9 cellular contexts compared by ENCODE assay signal in genomic region chr10:90947025-90947960, GRCh38. TPM values are rescaled to one million over a fixed set of nuclear protein-coding genes. Genes with fewer than 3 reads are reported as not detected.
A peak's percentile ranks its signal among the peaks of the same experiment; 100 is the strongest.
DNase-seq lines count a peak whose midpoint lies in the region; ATAC-seq and TF ChIP-seq lines count a peak whose summit lies in the region.
"Had no signal": no experiment of that assay in that cellular context is flagged by ENCODE, and none has a peak within 500 bp of the region (broad histone marks: within the 10 kb centered on the region; RNA-seq: fewer than 3 reads in every experiment).

No MANE protein-coding gene starts in this region.

- no peaks in the 10 kb centered on the region for H3K27me3 ChIP-seq in Loucy (ENCODE audit: insufficient read depth, low read length, poor library complexity, severe bottlenecking)
- no peaks in the 10 kb centered on the region for H3K27me3 ChIP-seq in H7 (ENCODE audit: control insufficient read depth, insufficient read depth, low read length)

- H3K4me2 ChIP-seq in Loucy (ENCODE audit: low read depth, low read length, poor library complexity, severe bottlenecking): peak overlapping the region; percentile 49

- H3K79me2 ChIP-seq in Loucy (ENCODE audit: insufficient read depth, low read length): no peaks in the 10 kb centered on the region
- H3K79me2 ChIP-seq: parathyroid adenoma had no signal

- 79 to 85% methylated on average over 5 of the region's 5 CpGs for WGBS in lower leg skin, 2 donors

- H2AFZ ChIP-seq in Loucy (ENCODE audit: low read length): peak overlapping the region; percentile 37; the same call in 1 of the 2 replicates
- H2AFZ ChIP-seq: parathyroid adenoma had no signal

- H3K4me3 ChIP-seq in Loucy (ENCODE audit: low read length, poor library complexity, severe bottlenecking) (peak overlapping the region; percentile 57), lower leg skin (ENCODE audit: low read depth, poor library complexity, severe bottlenecking) (no peak overlapping the region), H7 (ENCODE audit: insufficient read depth, low read depth, low read length) (no peak overlapping the region)

- peaks cover 42% of the 10 kb centered on the region for H3K4me1 ChIP-seq in Loucy (ENCODE audit: insufficient read depth, low read length, poor library complexity, severe bottlenecking)
- H3K4me1 ChIP-seq: parathyroid adenoma had no signal

- peak overlapping the region; percentile 66 for H3K9ac ChIP-seq in Loucy (ENCODE audit: low read depth, low read length, poor library complexity, severe bottlenecking)
- H3K9ac ChIP-seq: parathyroid adenoma had no signal

- DNase-seq in GM13976 (ENCODE audit: low spot score) (peak; percentile 29), iris pigment epithelial cell (ENCODE audit: low read depth) (peak; percentile 70), NCI-H446 (lab: John Stamatoyannopoulos, UW) (no peak), lower leg skin (ENCODE audit: low spot score in 2 of 2) (no peak), inferior parietal cortex (ENCODE audit: extremely low spot score) (no peak), H7 (no peak)

- no peaks in the 10 kb centered on the region for H3K9me2 ChIP-seq in Loucy (replicated peaks; ENCODE audit: low read depth, low read length)

- no peaks in the 10 kb centered on the region for H4K20me1 ChIP-seq in Loucy (ENCODE audit: insufficient read depth, low read length, poor library complexity, severe bottlenecking)

- no peak for TF ChIP-seq POLR2A in lower leg skin (IDR thresholded peaks at IDR 0.05)

- in situ Hi-C loops in GM13976 (cut with MboI; ENCODE audit: low sequenced_read_pairs, unreplicated experiment): no loop called here

- H3K36me3 ChIP-seq in Loucy (ENCODE audit: insufficient read depth, low read length) (no peaks in the 10 kb centered on the region), H7 (replicated peaks; ENCODE audit: control insufficient read depth, insufficient read depth, low read length) (no peaks in the 10 kb centered on the region)

- TF ChIP-seq CTCF in GM13976 (IDR thresholded peaks at IDR 0.05; ENCODE audit: borderline replicate concordance, control extremely low read depth, extremely low read depth, insufficient read depth, missing control alignments) (no peak), Loucy (conservative IDR thresholded peaks at IDR 0.05; ENCODE audit: low read length) (no peak), lower leg skin (IDR thresholded peaks at IDR 0.05) (no peak)

- no peaks in the 10 kb centered on the region for H3K9me3 ChIP-seq in Loucy (ENCODE audit: insufficient read depth, low read depth, low read length)

- intact Hi-C loops in lower leg skin (cut with DNase I; ENCODE audit: low total_unique reads): no loop called here

- peak; percentile 65 for ATAC-seq in GM21529 (IDR thresholded peaks at IDR 0.05; ENCODE audit: unreplicated experiment)

- H3F3A ChIP-seq in Loucy (ENCODE audit: low read depth): no peaks in the 10 kb centered on the region

RNA-seq across cellular contexts. Expression of gene ANKRD1, which starts 26.4 kb away (rescaled TPM):
- total RNA-seq in lower leg skin: not detected
- total RNA-seq in H7 (2014; rRNA removed; shearing (Covaris generic)): 0.22 and 1.3 TPM in 2 replicates

Comparison
In these comparisons a context has a peak if more than half of its experiments do, and no peak if none do; other contexts are left out.
1. DNase-seq: peak in GM13976 (single experiment) and iris pigment epithelial cell (single experiment); none in NCI-H446 (0 of 2), lower leg skin (0 of 2), inferior parietal cortex (single experiment) and H7 (single experiment).